8 cellular contexts compared by ENCODE assay signal in the genomic region with DNA sequence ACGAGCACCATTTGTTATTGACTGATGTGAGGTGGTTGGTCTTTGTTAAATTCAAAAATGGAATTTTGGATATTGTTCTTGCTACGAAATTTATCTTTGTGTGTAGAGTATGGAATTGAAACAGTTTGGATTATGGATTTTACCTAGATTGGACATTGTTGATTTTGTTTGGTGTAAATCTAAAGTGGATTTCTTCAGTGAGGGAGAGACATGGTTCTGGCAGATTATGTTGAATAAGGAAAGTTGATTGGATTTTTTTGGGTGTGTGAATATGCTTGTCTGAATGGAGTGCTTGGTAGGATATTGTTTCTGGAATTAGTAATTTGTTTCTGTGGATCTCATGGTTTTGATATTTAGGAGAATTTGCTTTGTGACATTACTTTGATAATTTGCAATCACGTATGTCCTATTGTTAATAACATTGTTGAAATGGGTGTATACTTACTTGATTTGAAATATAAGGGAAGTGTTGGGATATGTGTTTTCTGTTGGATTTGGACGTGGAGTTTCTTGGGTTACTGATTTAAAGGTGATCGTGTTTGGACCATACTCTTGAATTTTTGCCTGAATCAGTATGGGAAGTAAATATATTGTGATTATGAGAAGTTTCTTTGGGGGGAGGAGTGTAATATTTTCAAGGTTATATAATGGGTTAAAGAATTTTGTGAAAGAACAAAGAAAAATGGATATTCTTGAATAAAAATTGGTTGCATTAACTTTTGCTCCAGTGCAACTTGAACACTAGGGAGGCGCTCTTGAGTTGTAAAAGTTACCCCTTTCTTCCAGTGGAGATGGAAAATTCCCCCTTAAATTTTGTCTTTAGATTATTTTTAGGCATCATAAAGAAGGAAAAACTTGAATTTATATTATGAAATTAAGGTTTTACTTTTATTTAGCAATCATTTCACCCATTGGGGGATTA. TPM values are rescaled to one million over a fixed set of nuclear protein-coding genes. Genes with fewer than 3 reads are reported as not detected.
DNase-seq lines count a peak whose midpoint lies in the region; ATAC-seq and TF ChIP-seq lines count a peak whose summit lies in the region.

No MANE protein-coding gene starts in this region.

- H3K27me3 Mint-ChIP-seq in effector memory CD8-positive, alpha-beta T cell: no peaks in the 10 kb centered on the region

- H3K9me3 ChIP-seq in Panc1 (ENCODE audit: control insufficient read depth, insufficient read depth, low read depth, low read length): no peaks in the 10 kb centered on the region
- no peaks in the 10 kb centered on the region for H3K9me3 ChIP-seq in sigmoid colon

- peak; percentile 43 for DNase-seq in NOMO-1 treated with DMSO at 0.1 percent for 48 hours (lab: John Stamatoyannopoulos, UW; ENCODE audit: unreplicated experiment)
- no peak for DNase-seq in NOMO-1 (lab: John Stamatoyannopoulos, UW; ENCODE audit: unreplicated experiment in 2 of 2)
- no peak for DNase-seq in Panc1 (ENCODE audit: low read depth, low spot score)
- no peak for DNase-seq in effector memory CD8-positive, alpha-beta T cell
- DNase-seq in sigmoid colon: no peak
- no peak for DNase-seq in NCI-H1930 (lab: John Stamatoyannopoulos, UW)
- no peak for DNase-seq in posterior vena cava (ENCODE audit: low spot score)
- no peak for DNase-seq in cerebellar nuclear complex (lab: John Stamatoyannopoulos, UW)

- H3K27ac ChIP-seq in Panc1 (ENCODE audit: low read length): peak overlapping the region; percentile 100
- H3K27ac ChIP-seq in sigmoid colon: peak overlapping the region; percentile 91 to 96 (median 94)

- peaks cover 36 to 52% of the 10 kb centered on the region in 2 donors for H3K4me1 Mint-ChIP-seq in effector memory CD8-positive, alpha-beta T cell (ENCODE audit: low read depth in 2 of 2)

- POLR2A ChIA-PET in Panc1 (lab: Charles Lee): interaction anchor here (0.6 to 1.6 kb wide), 5 partner anchors 12 to 93 kb away, joined by 4 to 26 read pairs (median 8); no protein-coding TSS in a partner anchor

- peaks cover 2 to 10% of the 10 kb centered on the region in 2 donors for H3K9me3 Mint-ChIP-seq in effector memory CD8-positive, alpha-beta T cell

- no peak for TF ChIP-seq POLR2A in sigmoid colon (IDR thresholded peaks at IDR 0.05)

- no peak for ATAC-seq in Panc1
- ATAC-seq in effector memory CD8-positive, alpha-beta T cell (replicated peaks): no peak

- peak overlapping the region; percentile 99 to 100 for H3K27ac Mint-ChIP-seq in effector memory CD8-positive, alpha-beta T cell

- peaks cover 96% of the 10 kb centered on the region for H3K36me3 Mint-ChIP-seq in effector memory CD8-positive, alpha-beta T cell (ENCODE audit: insufficient read depth)

- H3K4me1 ChIP-seq in Panc1 (ENCODE audit: control insufficient read depth, insufficient read depth, low read length) (peaks cover 27% of the 10 kb centered on the region; the same call in 1 of the 2 replicates), sigmoid colon (peaks cover 0 to 62% (median 38%) of the 10 kb centered on the region in 4 donors)

- in situ Hi-C loops in Panc1 (cut with HindIII; ENCODE audit: low pct_unique_long_range_greater_than_20kb, low sequenced_read_pairs): no loop called here

- intact Hi-C loops in Panc1 (cut with micrococcal nuclease; ENCODE audit: unreplicated experiment) (no loop called here), sigmoid colon (cut with DNase I) (no loop called here), posterior vena cava (cut with DNase I) (no loop called here)

- H3K27me3 ChIP-seq in Panc1 (ENCODE audit: control insufficient read depth, insufficient read depth, low read length) (no peaks in the 10 kb centered on the region), sigmoid colon (no peaks in the 10 kb centered on the region)

- no TSS peak for BruUV-seq in Panc1 (replicated peaks; lab: Mats Ljungman, UMichigan)

- H3K4me3 Mint-ChIP-seq in effector memory CD8-positive, alpha-beta T cell: peak overlapping the region; percentile 94 to 98

- CTCF ChIA-PET in Panc1 (lab: Charles Lee): interaction anchor here (0.5 to 1.1 kb wide), 2 partner anchors 15 to 17 kb away, joined by 5 to 8 read pairs; no protein-coding TSS in a partner anchor

- no peak for TF ChIP-seq EP300 in sigmoid colon (IDR thresholded peaks at IDR 0.05)

- peaks cover 69% of the 10 kb centered on the region for H3K36me3 ChIP-seq in Panc1 (ENCODE audit: control insufficient read depth, insufficient read depth, low read length)
- H3K36me3 ChIP-seq in sigmoid colon: peaks cover under 1 to 42% (median 9%) of the 10 kb centered on the region in 4 donors

- H3K4me3 ChIP-seq in Panc1 (ENCODE audit: low read depth in 2 of 2, low read length in 2 of 2): peak overlapping the region in 1 of 2 experiments; percentile 71; a peak in 1 of 4 replicates
- H3K4me3 ChIP-seq in sigmoid colon: peak overlapping the region in 2 of 4 donors; percentile 56 to 60

- TF ChIP-seq CTCF in Panc1 (IDR thresholded peaks at IDR 0.05) (peak; percentile 64; the same call in 1 of the 2 replicates), sigmoid colon (IDR thresholded peaks at IDR 0.05) (no peak)

- 92 to 93% methylated on average over 6 of the region's 6 CpGs for WGBS in sigmoid colon, 2 donors

RNA-seq across cellular contexts. Expression of a gene that starts 0.9 kb away (rescaled TPM):
- total RNA-seq in Panc1 (2021; ENCODE audit: unreplicated experiment) (81.8 TPM), sigmoid colon (100 to 1,000 TPM in 1 of 4 donors, 10 to 100 TPM in 3; 75.9 to 108 (median 90.0) TPM), posterior vena cava (100 to 1,000 TPM in 1 of 2 donors, 10 to 100 TPM in 1; 94.5 to 104 TPM)
- polyA plus RNA-seq in Panc1 (2012; ENCODE audit: insufficient read length): 43.9 TPM
- 10 to 100 TPM; 16.0 to 48.4 (median 16.8) TPM for polyA plus RNA-seq in sigmoid colon
